Comparison of ENCODE assay signal across 1 cellular context in the genomic region with DNA sequence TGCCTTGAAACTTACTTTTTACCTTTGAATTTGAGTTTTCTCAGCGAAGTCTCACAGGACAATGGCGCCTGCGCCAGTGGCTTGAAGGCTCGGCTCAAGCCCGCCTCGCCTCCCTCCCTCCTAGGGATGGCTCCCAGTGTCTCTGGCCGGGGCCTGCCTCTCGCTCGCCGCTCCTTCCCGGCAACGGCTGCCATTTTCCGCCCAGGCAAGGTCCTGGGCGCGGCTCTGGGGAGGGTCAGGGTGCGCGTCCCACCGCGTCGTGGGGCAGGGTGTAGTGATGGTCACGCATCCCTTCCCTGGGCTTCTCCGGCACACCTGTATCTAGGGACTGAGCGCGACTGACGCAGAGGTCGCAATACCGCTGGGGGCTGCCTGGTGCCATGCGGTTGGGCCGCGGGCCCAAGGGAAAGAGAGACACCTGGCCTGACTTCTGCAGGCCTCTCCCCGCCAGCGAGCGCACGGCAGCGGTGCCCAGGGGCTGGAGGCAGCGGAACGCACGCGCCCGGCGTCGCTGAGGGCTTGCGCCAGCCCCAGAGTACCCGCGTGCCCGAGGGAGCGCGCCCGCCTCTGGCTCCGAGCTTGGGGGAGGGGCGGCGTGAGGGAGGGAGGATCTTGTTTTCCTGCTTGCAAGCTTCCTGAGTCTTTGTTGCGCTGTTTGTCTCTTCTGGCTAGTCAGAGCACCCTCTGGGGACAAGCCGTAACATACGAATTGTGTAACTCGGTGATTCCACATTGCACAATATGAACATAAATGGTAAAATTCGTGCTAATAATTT.
A peak's percentile ranks its signal among the peaks of the same experiment; 100 is the strongest.
TF ChIP-seq lines count a peak whose summit lies in the region.

No MANE protein-coding gene starts in this region.

TF ChIP-seq in HepG2, 621 proteins besides CTCF, POLR2A, EP300 and RAD21 (continued from another document and continues in another):
- TF ChIP-seq TEAD3 (CRISPR knock-in tag; optimal IDR thresholded peaks at IDR 0.05; ENCODE audit: borderline replicate concordance) = peak; percentile 23
- no peak for TF ChIP-seq ZSCAN25 (CRISPR knock-in tag; IDR thresholded peaks at IDR 0.05)
- TF ChIP-seq, protein P1, sequence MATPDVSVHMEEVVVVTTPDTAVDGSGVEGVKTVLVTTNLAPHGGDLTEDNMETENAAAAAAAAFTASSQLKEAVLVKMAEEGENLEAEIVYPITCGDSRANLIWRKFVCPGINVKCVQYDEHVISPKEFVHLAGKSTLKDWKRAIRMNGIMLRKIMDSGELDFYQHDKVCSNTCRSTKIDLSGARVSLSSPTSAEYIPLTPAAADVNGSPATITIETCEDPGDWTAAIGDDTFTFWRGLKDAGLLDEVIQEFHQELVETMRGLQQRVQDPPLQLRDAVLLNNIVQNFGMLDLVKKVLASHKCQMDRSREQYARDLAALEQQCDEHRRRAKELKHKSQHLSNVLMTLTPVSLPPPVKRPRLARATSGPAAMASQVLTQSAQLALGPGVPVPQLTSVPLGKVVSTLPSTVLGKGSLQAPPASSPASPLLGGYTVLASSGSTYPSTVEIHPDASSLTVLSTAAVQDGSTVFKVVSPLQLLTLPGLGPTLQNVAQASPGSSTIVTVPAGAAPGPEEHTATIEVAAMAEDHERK (CRISPR knock-in tag; IDR thresholded peaks at IDR 0.05; ENCODE audit: low read depth) = no peak
- no peak for TF ChIP-seq RELA (CRISPR knock-in tag; IDR thresholded peaks at IDR 0.05)
- TF ChIP-seq, protein P2, sequence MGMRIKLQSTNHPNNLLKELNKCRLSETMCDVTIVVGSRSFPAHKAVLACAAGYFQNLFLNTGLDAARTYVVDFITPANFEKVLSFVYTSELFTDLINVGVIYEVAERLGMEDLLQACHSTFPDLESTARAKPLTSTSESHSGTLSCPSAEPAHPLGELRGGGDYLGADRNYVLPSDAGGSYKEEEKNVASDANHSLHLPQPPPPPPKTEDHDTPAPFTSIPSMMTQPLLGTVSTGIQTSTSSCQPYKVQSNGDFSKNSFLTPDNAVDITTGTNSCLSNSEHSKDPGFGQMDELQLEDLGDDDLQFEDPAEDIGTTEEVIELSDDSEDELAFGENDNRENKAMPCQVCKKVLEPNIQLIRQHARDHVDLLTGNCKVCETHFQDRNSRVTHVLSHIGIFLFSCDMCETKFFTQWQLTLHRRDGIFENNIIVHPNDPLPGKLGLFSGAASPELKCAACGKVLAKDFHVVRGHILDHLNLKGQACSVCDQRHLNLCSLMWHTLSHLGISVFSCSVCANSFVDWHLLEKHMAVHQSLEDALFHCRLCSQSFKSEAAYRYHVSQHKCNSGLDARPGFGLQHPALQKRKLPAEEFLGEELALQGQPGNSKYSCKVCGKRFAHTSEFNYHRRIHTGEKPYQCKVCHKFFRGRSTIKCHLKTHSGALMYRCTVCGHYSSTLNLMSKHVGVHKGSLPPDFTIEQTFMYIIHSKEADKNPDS (CRISPR knock-in tag; IDR thresholded peaks at IDR 0.05) = no peak
- no peak for TF ChIP-seq GPN1 (CRISPR knock-in tag; IDR thresholded peaks at IDR 0.05; ENCODE audit: borderline replicate concordance)
- no peak for TF ChIP-seq MLX (CRISPR knock-in tag; IDR thresholded peaks at IDR 0.05)
- TF ChIP-seq ZNF282 (IDR thresholded peaks at IDR 0.05; ENCODE audit: partially characterized antibody) = no peak
- TF ChIP-seq SOX5 (CRISPR knock-in tag; IDR thresholded peaks at IDR 0.05; ENCODE audit: borderline replicate concordance) = peak; percentile 48; the same call in 1 of the 2 replicates
- TF ChIP-seq, protein P3, sequence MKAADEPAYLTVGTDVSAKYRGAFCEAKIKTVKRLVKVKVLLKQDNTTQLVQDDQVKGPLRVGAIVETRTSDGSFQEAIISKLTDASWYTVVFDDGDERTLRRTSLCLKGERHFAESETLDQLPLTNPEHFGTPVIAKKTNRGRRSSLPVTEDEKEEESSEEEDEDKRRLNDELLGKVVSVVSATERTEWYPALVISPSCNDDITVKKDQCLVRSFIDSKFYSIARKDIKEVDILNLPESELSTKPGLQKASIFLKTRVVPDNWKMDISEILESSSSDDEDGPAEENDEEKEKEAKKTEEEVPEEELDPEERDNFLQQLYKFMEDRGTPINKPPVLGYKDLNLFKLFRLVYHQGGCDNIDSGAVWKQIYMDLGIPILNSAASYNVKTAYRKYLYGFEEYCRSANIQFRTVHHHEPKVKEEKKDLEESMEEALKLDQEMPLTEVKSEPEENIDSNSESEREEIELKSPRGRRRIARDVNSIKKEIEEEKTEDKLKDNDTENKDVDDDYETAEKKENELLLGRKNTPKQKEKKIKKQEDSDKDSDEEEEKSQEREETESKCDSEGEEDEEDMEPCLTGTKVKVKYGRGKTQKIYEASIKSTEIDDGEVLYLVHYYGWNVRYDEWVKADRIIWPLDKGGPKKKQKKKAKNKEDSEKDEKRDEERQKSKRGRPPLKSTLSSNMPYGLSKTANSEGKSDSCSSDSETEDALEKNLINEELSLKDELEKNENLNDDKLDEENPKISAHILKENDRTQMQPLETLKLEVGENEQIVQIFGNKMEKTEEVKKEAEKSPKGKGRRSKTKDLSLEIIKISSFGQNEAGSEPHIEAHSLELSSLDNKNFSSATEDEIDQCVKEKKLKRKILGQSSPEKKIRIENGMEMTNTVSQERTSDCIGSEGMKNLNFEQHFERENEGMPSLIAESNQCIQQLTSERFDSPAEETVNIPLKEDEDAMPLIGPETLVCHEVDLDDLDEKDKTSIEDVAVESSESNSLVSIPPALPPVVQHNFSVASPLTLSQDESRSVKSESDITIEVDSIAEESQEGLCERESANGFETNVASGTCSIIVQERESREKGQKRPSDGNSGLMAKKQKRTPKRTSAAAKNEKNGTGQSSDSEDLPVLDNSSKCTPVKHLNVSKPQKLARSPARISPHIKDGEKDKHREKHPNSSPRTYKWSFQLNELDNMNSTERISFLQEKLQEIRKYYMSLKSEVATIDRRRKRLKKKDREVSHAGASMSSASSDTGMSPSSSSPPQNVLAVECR (CRISPR knock-in tag; IDR thresholded peaks at IDR 0.05; ENCODE audit: borderline replicate concordance) = peak; percentile 37; the same call in 1 of the 2 replicates
- no peak for TF ChIP-seq GTF3A (CRISPR knock-in tag; conservative IDR thresholded peaks at IDR 0.05)
- TF ChIP-seq ZNF451 (CRISPR knock-in tag; IDR thresholded peaks at IDR 0.05) = peak; percentile 51; the same call in 1 of the 2 replicates
- TF ChIP-seq ZNF605 (CRISPR knock-in tag; IDR thresholded peaks at IDR 0.05) = no peak
- TF ChIP-seq KDM2A (CRISPR knock-in tag; IDR thresholded peaks at IDR 0.05; ENCODE audit: borderline replicate concordance, low read depth) = peak; percentile 62; the same call in 1 of the 2 replicates
- TF ChIP-seq ZHX2 (IDR thresholded peaks at IDR 0.05; ENCODE audit: low read depth) = no peak
- no peak for TF ChIP-seq ZHX2 (CRISPR knock-in tag; IDR thresholded peaks at IDR 0.05; ENCODE audit: borderline replicate concordance)
- no peak for TF ChIP-seq E2F1 (CRISPR knock-in tag; IDR thresholded peaks at IDR 0.05)
- TF ChIP-seq TAF15 (IDR thresholded peaks at IDR 0.05; ENCODE audit: low read depth, low read length, poor library complexity, severe bottlenecking) = no peak
- no peak for TF ChIP-seq NFKBIZ (CRISPR knock-in tag; IDR thresholded peaks at IDR 0.05)
- no peak for TF ChIP-seq EHMT2 (IDR thresholded peaks at IDR 0.05; ENCODE audit: borderline replicate concordance, low read depth, low read length)
- TF ChIP-seq ZNF780A (CRISPR knock-in tag; IDR thresholded peaks at IDR 0.05) = no peak
- TF ChIP-seq MED13 (CRISPR knock-in tag; IDR thresholded peaks at IDR 0.05) = no peak
- no peak for TF ChIP-seq MAFK (conservative IDR thresholded peaks at IDR 0.05 in 1 of 2, IDR thresholded peaks at IDR 0.05 in 1 of 2; ENCODE audit: low read length in 2 of 2)
- no peak for TF ChIP-seq ZNF337 (CRISPR knock-in tag; IDR thresholded peaks at IDR 0.05; ENCODE audit: borderline replicate concordance, low read depth)
- TF ChIP-seq, protein P4, sequence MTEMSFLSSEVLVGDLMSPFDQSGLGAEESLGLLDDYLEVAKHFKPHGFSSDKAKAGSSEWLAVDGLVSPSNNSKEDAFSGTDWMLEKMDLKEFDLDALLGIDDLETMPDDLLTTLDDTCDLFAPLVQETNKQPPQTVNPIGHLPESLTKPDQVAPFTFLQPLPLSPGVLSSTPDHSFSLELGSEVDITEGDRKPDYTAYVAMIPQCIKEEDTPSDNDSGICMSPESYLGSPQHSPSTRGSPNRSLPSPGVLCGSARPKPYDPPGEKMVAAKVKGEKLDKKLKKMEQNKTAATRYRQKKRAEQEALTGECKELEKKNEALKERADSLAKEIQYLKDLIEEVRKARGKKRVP (CRISPR knock-in tag; IDR thresholded peaks at IDR 0.05) = no peak
- 0 out of 2 replicates have a peak, but pooled peaks have one; percentile 47 for TF ChIP-seq POGK (CRISPR knock-in tag; conservative IDR thresholded peaks at IDR 0.05)
- no peak for TF ChIP-seq SP5 (CRISPR knock-in tag; IDR thresholded peaks at IDR 0.05; ENCODE audit: borderline replicate concordance, low read depth)
- no peak; the same call in 1 of the 2 replicates for TF ChIP-seq ZNF768 (CRISPR knock-in tag; IDR thresholded peaks at IDR 0.05)
- no peak for TF ChIP-seq KLF11 (CRISPR knock-in tag; IDR thresholded peaks at IDR 0.05)
- no peak for TF ChIP-seq ZSCAN20 (CRISPR knock-in tag; IDR thresholded peaks at IDR 0.05; ENCODE audit: borderline replicate concordance)
- no peak for TF ChIP-seq SP2 (CRISPR knock-in tag; IDR thresholded peaks at IDR 0.05)
- TF ChIP-seq, protein P5, sequence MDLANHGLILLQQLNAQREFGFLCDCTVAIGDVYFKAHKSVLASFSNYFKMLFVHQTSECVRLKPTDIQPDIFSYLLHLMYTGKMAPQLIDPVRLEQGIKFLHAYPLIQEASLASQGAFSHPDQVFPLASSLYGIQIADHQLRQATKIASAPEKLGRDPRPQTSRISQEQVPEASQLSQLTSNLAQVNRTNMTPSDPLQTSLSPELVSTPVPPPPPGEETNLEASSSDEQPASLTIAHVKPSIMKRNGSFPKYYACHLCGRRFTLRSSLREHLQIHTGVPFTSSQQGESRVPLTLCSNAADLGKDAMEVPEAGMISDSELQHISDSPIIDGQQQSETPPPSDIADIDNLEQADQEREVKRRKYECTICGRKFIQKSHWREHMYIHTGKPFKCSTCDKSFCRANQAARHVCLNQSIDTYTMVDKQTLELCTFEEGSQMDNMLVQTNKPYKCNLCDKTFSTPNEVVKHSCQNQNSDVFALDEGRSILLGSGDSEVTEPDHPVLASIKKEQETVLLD (CRISPR knock-in tag; IDR thresholded peaks at IDR 0.05; ENCODE audit: low read depth) = no peak
- TF ChIP-seq ZNF484 (CRISPR knock-in tag; IDR thresholded peaks at IDR 0.05; ENCODE audit: borderline replicate concordance, low read depth) = no peak
- TF ChIP-seq ZNF251 (CRISPR knock-in tag; IDR thresholded peaks at IDR 0.05) = no peak
- TF ChIP-seq ELF1 (CRISPR knock-in tag; IDR thresholded peaks at IDR 0.05) = peak; percentile 15; the same call in 1 of the 2 replicates
